ENCODE assay signal across 1 cellular context in genomic region chr19:920051-920857, GRCh38.
TF ChIP-seq lines count a peak whose summit lies in the region.

No MANE protein-coding gene starts in this region.

TF ChIP-seq in IMR-90, 13 proteins besides CTCF, POLR2A, EP300 and RAD21:
- TF ChIP-seq BHLHE40 (IDR thresholded peaks at IDR 0.05; ENCODE audit: low read depth, low read length) (no peak), NFE2L2 (IDR thresholded peaks at IDR 0.05; ENCODE audit: low read depth, low read length) (no peak), ELK1 (IDR thresholded peaks at IDR 0.05; ENCODE audit: borderline replicate concordance, low read depth, low read length) (no peak), RFX5 (IDR thresholded peaks at IDR 0.05; ENCODE audit: low read depth, low read length) (no peak), MAZ (IDR thresholded peaks at IDR 0.05; ENCODE audit: borderline replicate concordance, low read depth, low read length) (no peak), FOS (IDR thresholded peaks at IDR 0.05; ENCODE audit: low read depth, low read length) (no peak), RCOR1 (IDR thresholded peaks at IDR 0.05; ENCODE audit: insufficient replicate concordance, low read length) (no peak), CHD1 (IDR thresholded peaks at IDR 0.05; ENCODE audit: low read depth, low read length) (no peak)
- TF ChIP-seq, protein P1, sequence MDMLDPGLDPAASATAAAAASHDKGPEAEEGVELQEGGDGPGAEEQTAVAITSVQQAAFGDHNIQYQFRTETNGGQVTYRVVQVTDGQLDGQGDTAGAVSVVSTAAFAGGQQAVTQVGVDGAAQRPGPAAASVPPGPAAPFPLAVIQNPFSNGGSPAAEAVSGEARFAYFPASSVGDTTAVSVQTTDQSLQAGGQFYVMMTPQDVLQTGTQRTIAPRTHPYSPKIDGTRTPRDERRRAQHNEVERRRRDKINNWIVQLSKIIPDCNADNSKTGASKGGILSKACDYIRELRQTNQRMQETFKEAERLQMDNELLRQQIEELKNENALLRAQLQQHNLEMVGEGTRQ (IDR thresholded peaks at IDR 0.05; ENCODE audit: low read depth, low read length) = no peak
